Comparison of ENCODE assay signal across 30 cellular contexts in genomic region chr14:99502989-99503421, GRCh38. TPM values are rescaled to one million over a fixed set of nuclear protein-coding genes. Genes with fewer than 3 reads are reported as not detected.
A peak's percentile ranks its signal among the peaks of the same experiment; 100 is the strongest.
DNase-seq lines count a peak whose midpoint lies in the region; ATAC-seq and TF ChIP-seq lines count a peak whose summit lies in the region.
"Had no signal": no experiment of that assay in that cellular context is flagged by ENCODE, and none has a peak within 500 bp of the region (broad histone marks: within the 10 kb centered on the region; RNA-seq: fewer than 3 reads in every experiment).

No MANE protein-coding gene starts in this region.

- H3K9ac ChIP-seq in iPS-15b (ENCODE audit: low read depth, low read length), result peak overlapping the region; percentile 70

- no TSS peak for BruUV-seq in Calu3 (replicated peaks; lab: Mats Ljungman, UMichigan)

- H3K27ac ChIP-seq in WERI-Rb-1 (no peak overlapping the region), upper lobe of right lung (no peak overlapping the region)
- H3K27ac ChIP-seq: A549, Peyer's patch, sigmoid colon, vagina had no signal

- peaks cover 5% of the 10 kb centered on the region for H3K4me1 Mint-ChIP-seq in activated T-cell treated with anti-CD3 and anti-CD28 coated beads, Interleukin-2, amount 50 U/mL, for 24 hours (ENCODE audit: low read depth)
- H3K4me1 Mint-ChIP-seq in activated T-cell treated with anti-CD3 and anti-CD28 coated beads, Interleukin-2, amount 50 U/mL, for 4 hours (ENCODE audit: low read depth), result no peaks in the 10 kb centered on the region
- no peaks in the 10 kb centered on the region for H3K4me1 Mint-ChIP-seq in Calu3 (ENCODE audit: low read depth, unreplicated experiment)
- H3K4me1 Mint-ChIP-seq in T-helper 2 cell treated with Interferon-gamma antibody and Interleukin-4, amounts not matched to agents 5 μg/mL and 100 μg/mL, for 36 hours (ENCODE audit: low read depth), result no peaks in the 10 kb centered on the region
- H3K4me1 Mint-ChIP-seq: brain; CD4-positive, alpha-beta memory T cell; neural crest cell had no signal

- H3K4me3 ChIP-seq in WERI-Rb-1 (ENCODE audit: low read depth, low read length) (no peak overlapping the region), iPS-15b (ENCODE audit: low read depth, low read length) (peak overlapping the region; percentile 12), upper lobe of right lung (no peak overlapping the region)
- H3K4me3 ChIP-seq: A549, dorsolateral prefrontal cortex, lung, Peyer's patch, sigmoid colon, vagina had no signal

- H3K9me3 Mint-ChIP-seq in activated T-cell treated with anti-CD3 and anti-CD28 coated beads, Interleukin-2, amount 50 U/mL, for 24 hours, result no peaks in the 10 kb centered on the region
- H3K9me3 Mint-ChIP-seq in activated T-cell treated with anti-CD3 and anti-CD28 coated beads, Interleukin-2, amount 50 U/mL, for 4 hours, result no peaks in the 10 kb centered on the region
- no peaks in the 10 kb centered on the region for H3K9me3 Mint-ChIP-seq in Calu3 (ENCODE audit: low read depth, unreplicated experiment)
- no peaks in the 10 kb centered on the region for H3K9me3 Mint-ChIP-seq in T-helper 2 cell treated with Interferon-gamma antibody and Interleukin-4, amounts not matched to agents 5 μg/mL and 100 μg/mL, for 36 hours
- H3K9me3 Mint-ChIP-seq: brain, neural crest cell had no signal

- H3K27me3 ChIP-seq in WERI-Rb-1 (ENCODE audit: insufficient read depth, low read depth, severe bottlenecking) (no peaks in the 10 kb centered on the region), iPS-15b (ENCODE audit: control insufficient read depth, insufficient read depth, low read length) (no peaks in the 10 kb centered on the region), upper lobe of right lung (no peaks in the 10 kb centered on the region)
- H3K27me3 ChIP-seq: dorsolateral prefrontal cortex, Peyer's patch, sigmoid colon, vagina had no signal

- H3K4me1 ChIP-seq in iPS-15b (ENCODE audit: control insufficient read depth, insufficient read depth, low read length) (peaks cover 11% of the 10 kb centered on the region), upper lobe of right lung (no peaks in the 10 kb centered on the region)
- H3K4me1 ChIP-seq: A549, Peyer's patch, sigmoid colon, vagina had no signal

- no peak for DNase-seq in activated T-cell treated with anti-CD3 and anti-CD28 coated beads, Interleukin-2, amount 50 U/mL, for 24 hours
- DNase-seq in activated T-cell treated with anti-CD3 and anti-CD28 coated beads, Interleukin-2, amount 50 U/mL, for 4 hours, result no peak
- DNase-seq in WERI-Rb-1 (no peak), upper lobe of right lung (peak; percentile 48), GM19238 (ENCODE audit: insufficient read length, low spot score) (no peak), Calu3 (no peak)
- no peak for DNase-seq in T-helper 2 cell treated with Interferon-gamma antibody and Interleukin-4, amounts not matched to agents 5 μg/mL and 100 μg/mL, for 36 hours (ENCODE audit: low spot score)
- DNase-seq: activated CD4-positive, alpha-beta T cell treated with anti-CD3 and anti-CD28 coated beads, Interleukin-2, amount 50 U/mL, for 48 hours; activated CD4-positive, CD25-positive, alpha-beta regulatory T cell; AML-193; CD4-positive, alpha-beta memory T cell; cerebellar nuclear complex; HCEC 1CT; KBM-7; NCI-H1436; NCI-H2081 treated with DMSO at 0.1 percent for 48 hours; NCI-H345; Peyer's patch; SIG-M5; sigmoid colon; stimulated activated CD4-positive, alpha-beta T cell treated with anti-CD3 and anti-CD28 coated beads, Interleukin-4, amount 100 ng/mL, for 4 hours; stimulated activated naive CD4-positive, alpha-beta T cell treated with Interleukin-2 at 50 U/mL for 16 hours; SW 1271 had no signal

- no peak for ATAC-seq in activated T-cell treated with anti-CD3 and anti-CD28 coated beads, Interleukin-2, amount 50 U/mL, for 4 hours
- no peak for ATAC-seq in upper lobe of right lung

- H3K36me3 Mint-ChIP-seq in activated T-cell treated with anti-CD3 and anti-CD28 coated beads, Interleukin-2, amount 50 U/mL, for 24 hours (ENCODE audit: low read depth), result peaks cover 97% of the 10 kb centered on the region
- peaks cover 62% of the 10 kb centered on the region for H3K36me3 Mint-ChIP-seq in activated T-cell treated with anti-CD3 and anti-CD28 coated beads, Interleukin-2, amount 50 U/mL, for 4 hours (ENCODE audit: insufficient read depth)
- H3K36me3 Mint-ChIP-seq in Calu3 (ENCODE audit: insufficient read depth, unreplicated experiment), result peaks cover 55% of the 10 kb centered on the region
- H3K36me3 Mint-ChIP-seq in T-helper 2 cell treated with Interferon-gamma antibody and Interleukin-4, amounts not matched to agents 5 μg/mL and 100 μg/mL, for 36 hours (ENCODE audit: low read depth), result peaks cover 64% of the 10 kb centered on the region

- H3K27ac Mint-ChIP-seq in activated T-cell treated with anti-CD3 and anti-CD28 coated beads, Interleukin-2, amount 50 U/mL, for 24 hours, result peak overlapping the region; percentile 34
- no peak overlapping the region for H3K27ac Mint-ChIP-seq in Calu3 (ENCODE audit: unreplicated experiment)
- no peak overlapping the region for H3K27ac Mint-ChIP-seq in T-helper 2 cell treated with Interferon-gamma antibody and Interleukin-4, amounts not matched to agents 5 μg/mL and 100 μg/mL, for 36 hours

- H3K36me3 ChIP-seq in WERI-Rb-1 (peaks cover 85% of the 10 kb centered on the region), iPS-15b (ENCODE audit: control insufficient read depth, insufficient read depth, low read length) (peaks cover 47% of the 10 kb centered on the region), upper lobe of right lung (peaks cover 94% of the 10 kb centered on the region)

- CTCF ChIA-PET in Calu3 (lab: Charles Lee), result no interaction called here

- H3K27me3 Mint-ChIP-seq in activated T-cell treated with anti-CD3 and anti-CD28 coated beads, Interleukin-2, amount 50 U/mL, for 24 hours, result no peaks in the 10 kb centered on the region
- H3K27me3 Mint-ChIP-seq in activated T-cell treated with anti-CD3 and anti-CD28 coated beads, Interleukin-2, amount 50 U/mL, for 4 hours (ENCODE audit: low read depth), result no peaks in the 10 kb centered on the region
- no peaks in the 10 kb centered on the region for H3K27me3 Mint-ChIP-seq in Calu3 (ENCODE audit: unreplicated experiment)
- no peaks in the 10 kb centered on the region for H3K27me3 Mint-ChIP-seq in T-helper 2 cell treated with Interferon-gamma antibody and Interleukin-4, amounts not matched to agents 5 μg/mL and 100 μg/mL, for 36 hours (ENCODE audit: low read depth)
- H3K27me3 Mint-ChIP-seq: brain; CD4-positive, alpha-beta memory T cell had no signal

- intact Hi-C loops in upper lobe of right lung (cut with DNase I), result no loop called here
- intact Hi-C loops in Calu3 (cut with micrococcal nuclease; ENCODE audit: unreplicated experiment), result no loop called here

- H3K9me3 ChIP-seq in WERI-Rb-1 (ENCODE audit: severe bottlenecking) (no peaks in the 10 kb centered on the region), iPS-15b (ENCODE audit: control insufficient read depth, insufficient read depth, low read length) (no peaks in the 10 kb centered on the region), upper lobe of right lung (no peaks in the 10 kb centered on the region)
- H3K9me3 ChIP-seq: A549, Peyer's patch, sigmoid colon, vagina had no signal

- no peak overlapping the region for H3K4me3 Mint-ChIP-seq in activated T-cell treated with anti-CD3 and anti-CD28 coated beads, Interleukin-2, amount 50 U/mL, for 24 hours
- no peak overlapping the region for H3K4me3 Mint-ChIP-seq in activated T-cell treated with anti-CD3 and anti-CD28 coated beads, Interleukin-2, amount 50 U/mL, for 4 hours
- H3K4me3 Mint-ChIP-seq in Calu3 (ENCODE audit: low read depth, unreplicated experiment), result no peak overlapping the region
- no peak overlapping the region for H3K4me3 Mint-ChIP-seq in T-helper 2 cell treated with Interferon-gamma antibody and Interleukin-4, amounts not matched to agents 5 μg/mL and 100 μg/mL, for 36 hours
- H3K4me3 Mint-ChIP-seq: brain; CD4-positive, alpha-beta memory T cell; neural crest cell had no signal

- TF ChIP-seq CTCF in WERI-Rb-1 (IDR thresholded peaks at IDR 0.05; ENCODE audit: low read depth, low read length) (0 out of 2 replicates have a peak, but pooled peaks have one; percentile 6), upper lobe of right lung (IDR thresholded peaks at IDR 0.05) (no peak), Calu3 (IDR thresholded peaks at IDR 0.05; ENCODE audit: unreplicated experiment) (no peak)

RNA-seq across cellular contexts. Expression of gene CCNK, which starts 21.8 kb away (rescaled TPM):
- total RNA-seq in activated T-cell treated with anti-CD3 and anti-CD28 coated beads, Interleukin-2, amount 50 U/mL, for 4 hours, result 100 to 1,000 TPM in 2 of 3 donors, 10 to 100 TPM in 1; 95.9 to 107 (median 104) TPM
- 48.7 TPM for total RNA-seq in upper lobe of right lung
- 71.5 and 82.8 TPM in 2 replicates for total RNA-seq in Calu3 (2022)

RNA-seq across cellular contexts. Expression of gene SETD3, which starts 22.3 kb away (rescaled TPM):
- total RNA-seq in activated T-cell treated with anti-CD3 and anti-CD28 coated beads, Interleukin-2, amount 50 U/mL, for 4 hours, result 10 to 100 TPM; 51.8 to 58.1 (median 54.8) TPM
- 90.3 TPM for total RNA-seq in upper lobe of right lung
- 51.5 and 52.6 TPM in 2 replicates for total RNA-seq in Calu3 (2022)
